8 cellular contexts compared by ENCODE assay signal in genomic region chr1:185156854-185157598, GRCh38. TPM values are rescaled to one million over a fixed set of nuclear protein-coding genes. Genes with fewer than 3 reads are reported as not detected.
DNase-seq lines count a peak whose midpoint lies in the region; ATAC-seq and TF ChIP-seq lines count a peak whose summit lies in the region.

SWT1 (plus strand) TSS chr1:185157167; CDS start chr1:185160842, 3,675 bp downstream.
A gene with protein sequence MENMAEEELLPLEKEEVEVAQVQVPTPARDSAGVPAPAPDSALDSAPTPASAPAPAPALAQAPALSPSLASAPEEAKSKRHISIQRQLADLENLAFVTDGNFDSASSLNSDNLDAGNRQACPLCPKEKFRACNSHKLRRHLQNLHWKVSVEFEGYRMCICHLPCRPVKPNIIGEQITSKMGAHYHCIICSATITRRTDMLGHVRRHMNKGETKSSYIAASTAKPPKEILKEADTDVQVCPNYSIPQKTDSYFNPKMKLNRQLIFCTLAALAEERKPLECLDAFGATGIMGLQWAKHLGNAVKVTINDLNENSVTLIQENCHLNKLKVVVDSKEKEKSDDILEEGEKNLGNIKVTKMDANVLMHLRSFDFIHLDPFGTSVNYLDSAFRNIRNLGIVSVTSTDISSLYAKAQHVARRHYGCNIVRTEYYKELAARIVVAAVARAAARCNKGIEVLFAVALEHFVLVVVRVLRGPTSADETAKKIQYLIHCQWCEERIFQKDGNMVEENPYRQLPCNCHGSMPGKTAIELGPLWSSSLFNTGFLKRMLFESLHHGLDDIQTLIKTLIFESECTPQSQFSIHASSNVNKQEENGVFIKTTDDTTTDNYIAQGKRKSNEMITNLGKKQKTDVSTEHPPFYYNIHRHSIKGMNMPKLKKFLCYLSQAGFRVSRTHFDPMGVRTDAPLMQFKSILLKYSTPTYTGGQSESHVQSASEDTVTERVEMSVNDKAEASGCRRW (minus strand): TSS chr1:185156953. CDS start chr1:185156712, 241 bp downstream.

- no peaks in the 10 kb centered on the region for H3K9me3 ChIP-seq in liver (ENCODE audit: control insufficient read depth in 4 of 4, low read length in 3 of 4)

- peaks cover 0 to 8% (median 0%) of the 10 kb centered on the region in 4 donors for H3K36me3 ChIP-seq in liver (ENCODE audit: control insufficient read depth in 4 of 4, insufficient read depth in 3 of 4, low read depth in 1 of 4, low read length in 3 of 4)

- ATAC-seq in GM19372 (IDR thresholded peaks at IDR 0.05; ENCODE audit: low read depth, unreplicated experiment) (peak; percentile 85), HG03558 (IDR thresholded peaks at IDR 0.05; ENCODE audit: extremely low read depth, unreplicated experiment) (peak; percentile 90)

- H3K27ac ChIP-seq in liver (ENCODE audit: low read depth in 1 of 2, low read length in 2 of 2), result peak within 1 kb of the TSS; percentile 93 to 99

- no peak for TF ChIP-seq RAD21 in liver (IDR thresholded peaks at IDR 0.05)

- H3K9ac ChIP-seq in liver (ENCODE audit: low read depth in 1 of 2, low read length in 2 of 2), result peak within 1 kb of the TSS; percentile 94 to 97

- WGBS in liver, result under 1% methylated on average over 63 of the region's 63 CpGs

- peaks cover 0 to 25% (median 20%) of the 10 kb centered on the region in 4 donors for H3K4me1 ChIP-seq in liver (ENCODE audit: control insufficient read depth in 4 of 4, insufficient read depth in 4 of 4, low read length in 3 of 4)

- peak within 1 kb of the TSS; percentile 79 to 98 (median 96) for H3K4me3 ChIP-seq in liver (ENCODE audit: low read depth in 1 of 3, low read length in 3 of 3)

- DNase-seq in C1 segment of cervical spinal cord (lab: John Stamatoyannopoulos, UW) (peak; percentile 89 to 100 (median 99)), NCI-H748 treated with DMSO at 0.1 percent for 48 hours (lab: John Stamatoyannopoulos, UW) (peak; percentile 95), dermis microvascular lymphatic vessel endothelial cell (ENCODE audit: low read depth in 2 of 2) (peak; percentile 98 to 100)
- DNase-seq in activated CD4-positive, alpha-beta T cell treated with anti-CD3 and anti-CD28 coated beads, Interleukin-2, amount 50 U/mL, for 48 hours, result peak; percentile 99
- DNase-seq in stimulated activated CD4-positive, alpha-beta T cell treated with anti-CD3 and anti-CD28 coated beads, Interleukin-4, amount 100 ng/mL, for 24 hours, result peak; percentile 99

- no peaks in the 10 kb centered on the region for H3K27me3 ChIP-seq in liver (ENCODE audit: control insufficient read depth in 4 of 4, insufficient read depth in 4 of 4, low read length in 3 of 4)

- TF ChIP-seq CTCF in liver (IDR thresholded peaks at IDR 0.05; ENCODE audit: low read depth, low read length, missing input control), result no peak

TF ChIP-seq in liver, 16 proteins besides CTCF, POLR2A, EP300 and RAD21:
- TF ChIP-seq YY1 (IDR thresholded peaks at IDR 0.05) (peak; percentile 91), RXRA (IDR thresholded peaks at IDR 0.05) (peak; percentile 55 to 61), JUND (IDR thresholded peaks at IDR 0.05) (peak in 1 of 2 donors; percentile 69), FOXA1 (IDR thresholded peaks at IDR 0.05) (peak; percentile 52), FOXA2 (IDR thresholded peaks at IDR 0.05) (no peak), SP1 (IDR thresholded peaks at IDR 0.05) (peak; percentile 91), HNF4G (IDR thresholded peaks at IDR 0.05) (no peak), NR2F2 (IDR thresholded peaks at IDR 0.05) (peak; percentile 35), GABPA (IDR thresholded peaks at IDR 0.05 in 1 of 2, conservative IDR thresholded peaks at IDR 0.05 in 1 of 2) (peak; percentile 43 to 89), ZBTB33 (IDR thresholded peaks at IDR 0.05) (peak; percentile 77), TAF1 (conservative IDR thresholded peaks at IDR 0.05) (peak; percentile 82), EGR1 (IDR thresholded peaks at IDR 0.05; ENCODE audit: low read depth in 2 of 2) (peak in 1 of 2 donors; percentile 19), HNF4A (conservative IDR thresholded peaks at IDR 0.05) (peak; percentile 34 to 48)
- TF ChIP-seq, protein P1, sequence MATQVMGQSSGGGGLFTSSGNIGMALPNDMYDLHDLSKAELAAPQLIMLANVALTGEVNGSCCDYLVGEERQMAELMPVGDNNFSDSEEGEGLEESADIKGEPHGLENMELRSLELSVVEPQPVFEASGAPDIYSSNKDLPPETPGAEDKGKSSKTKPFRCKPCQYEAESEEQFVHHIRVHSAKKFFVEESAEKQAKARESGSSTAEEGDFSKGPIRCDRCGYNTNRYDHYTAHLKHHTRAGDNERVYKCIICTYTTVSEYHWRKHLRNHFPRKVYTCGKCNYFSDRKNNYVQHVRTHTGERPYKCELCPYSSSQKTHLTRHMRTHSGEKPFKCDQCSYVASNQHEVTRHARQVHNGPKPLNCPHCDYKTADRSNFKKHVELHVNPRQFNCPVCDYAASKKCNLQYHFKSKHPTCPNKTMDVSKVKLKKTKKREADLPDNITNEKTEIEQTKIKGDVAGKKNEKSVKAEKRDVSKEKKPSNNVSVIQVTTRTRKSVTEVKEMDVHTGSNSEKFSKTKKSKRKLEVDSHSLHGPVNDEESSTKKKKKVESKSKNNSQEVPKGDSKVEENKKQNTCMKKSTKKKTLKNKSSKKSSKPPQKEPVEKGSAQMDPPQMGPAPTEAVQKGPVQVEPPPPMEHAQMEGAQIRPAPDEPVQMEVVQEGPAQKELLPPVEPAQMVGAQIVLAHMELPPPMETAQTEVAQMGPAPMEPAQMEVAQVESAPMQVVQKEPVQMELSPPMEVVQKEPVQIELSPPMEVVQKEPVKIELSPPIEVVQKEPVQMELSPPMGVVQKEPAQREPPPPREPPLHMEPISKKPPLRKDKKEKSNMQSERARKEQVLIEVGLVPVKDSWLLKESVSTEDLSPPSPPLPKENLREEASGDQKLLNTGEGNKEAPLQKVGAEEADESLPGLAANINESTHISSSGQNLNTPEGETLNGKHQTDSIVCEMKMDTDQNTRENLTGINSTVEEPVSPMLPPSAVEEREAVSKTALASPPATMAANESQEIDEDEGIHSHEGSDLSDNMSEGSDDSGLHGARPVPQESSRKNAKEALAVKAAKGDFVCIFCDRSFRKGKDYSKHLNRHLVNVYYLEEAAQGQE (IDR thresholded peaks at IDR 0.05), result peak; percentile 73
- TF ChIP-seq, protein P2, sequence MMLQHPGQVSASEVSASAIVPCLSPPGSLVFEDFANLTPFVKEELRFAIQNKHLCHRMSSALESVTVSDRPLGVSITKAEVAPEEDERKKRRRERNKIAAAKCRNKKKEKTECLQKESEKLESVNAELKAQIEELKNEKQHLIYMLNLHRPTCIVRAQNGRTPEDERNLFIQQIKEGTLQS (IDR thresholded peaks at IDR 0.05), result peak; percentile 35
- TF ChIP-seq, protein P3, sequence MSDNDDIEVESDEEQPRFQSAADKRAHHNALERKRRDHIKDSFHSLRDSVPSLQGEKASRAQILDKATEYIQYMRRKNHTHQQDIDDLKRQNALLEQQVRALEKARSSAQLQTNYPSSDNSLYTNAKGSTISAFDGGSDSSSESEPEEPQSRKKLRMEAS (IDR thresholded peaks at IDR 0.05), result peak; percentile 76

RNA-seq across cellular contexts. Expression of gene SWT1, which starts in this region (rescaled TPM):
- 3.1 and 4.0 TPM in 2 replicates for total RNA-seq in dermis microvascular lymphatic vessel endothelial cell
- total RNA-seq in liver, result 1 to 10 TPM; 4.2 to 7.8 TPM
- polyA plus RNA-seq in liver, result 1 to 10 TPM in 1 of 2 donors, under 1 TPM in 1; 0.99 to 1.6 TPM

RNA-seq across cellular contexts. Expression of the second gene that starts in this region (rescaled TPM):
- total RNA-seq in dermis microvascular lymphatic vessel endothelial cell (15.5 and 18.8 TPM in 2 replicates), liver (10 to 100 TPM; 14.6 to 33.9 TPM)
- 1 to 10 TPM; 4.3 to 5.1 TPM for polyA plus RNA-seq in liver

Comparison
In these comparisons a context has a peak if more than half of its experiments do, and no peak if none do; other contexts are left out.
1. Peak in every context shown above with its lines: DNase-seq, ATAC-seq, H3K4me3 ChIP-seq and H3K27ac ChIP-seq.